In genomic region chr1:159197767-159198557, GRCh38 we compare ENCODE assay signal across 8 cellular contexts. TPM values are rescaled to one million over a fixed set of nuclear protein-coding genes. Genes with fewer than 3 reads are reported as not detected.
DNase-seq lines count a peak whose midpoint lies in the region; ATAC-seq and TF ChIP-seq lines count a peak whose summit lies in the region.

No MANE protein-coding gene starts in this region.

- peak; percentile 91 for TF ChIP-seq CTCF in CD14-positive monocyte (IDR thresholded peaks at IDR 0.05)
- peak; percentile 80 for TF ChIP-seq CTCF in activated CD8-positive, alpha-beta T cell treated with anti-CD3 and anti-CD28 coated beads for 36 hours (IDR thresholded peaks at IDR 0.05)
- peak; percentile 80 to 85 (median 85) for TF ChIP-seq CTCF in nephron (IDR thresholded peaks at IDR 0.05; ENCODE audit: unreplicated experiment in 3 of 3)
- peak; percentile 91 for TF ChIP-seq CTCF in type B pancreatic cell (conservative IDR thresholded peaks at IDR 0.05)

- intact Hi-C loops in CD14-positive monocyte (cut with micrococcal nuclease), result loop anchor here (5.0 kb wide), 1 partner anchor 36 kb away; no protein-coding TSS in a partner anchor
- intact Hi-C loops in activated CD8-positive, alpha-beta T cell treated with anti-CD3 and anti-CD28 coated beads for 36 hours (cut with micrococcal nuclease), result loop anchor here (5.0 kb wide), 1 partner anchor 36 kb away; no protein-coding TSS in a partner anchor

- no peak overlapping the region for H3K27ac Mint-ChIP-seq in CD14-positive monocyte
- H3K27ac Mint-ChIP-seq in activated CD8-positive, alpha-beta T cell treated with anti-CD3 and anti-CD28 coated beads for 36 hours, result no peak overlapping the region
- H3K27ac Mint-ChIP-seq in nephron, result no peak overlapping the region
- H3K27ac Mint-ChIP-seq in type B pancreatic cell, result no peak overlapping the region

- POLR2A ChIA-PET in activated CD8-positive, alpha-beta T cell treated with anti-CD3 and anti-CD28 coated beads for 36 hours (lab: Charles Lee), result no interaction called here

- H3K4me1 Mint-ChIP-seq in CD14-positive monocyte (peaks cover 29% of the 10 kb centered on the region), nephron (peaks cover 4% of the 10 kb centered on the region), type B pancreatic cell (ENCODE audit: unreplicated experiment) (peaks cover 13% of the 10 kb centered on the region)
- H3K4me1 Mint-ChIP-seq in activated CD8-positive, alpha-beta T cell treated with anti-CD3 and anti-CD28 coated beads for 36 hours (ENCODE audit: low read depth), result peaks cover 16% of the 10 kb centered on the region

- DNase-seq in CD14-positive monocyte (ENCODE audit: low spot score) (peak; percentile 57), NCI-H446 (lab: John Stamatoyannopoulos, UW) (peak; percentile 80 to 88), type B pancreatic cell (ENCODE audit: extremely low spot score, unreplicated experiment) (no peak)
- peak; percentile 76 for DNase-seq in activated CD8-positive, alpha-beta T cell treated with anti-CD3 and anti-CD28 coated beads for 36 hours

- ATAC-seq in GM18907 (IDR thresholded peaks at IDR 0.05; ENCODE audit: unreplicated experiment), result peak; percentile 92
- peak; percentile 95 for ATAC-seq in HG03159 (IDR thresholded peaks at IDR 0.05; ENCODE audit: unreplicated experiment)
- ATAC-seq in activated CD8-positive, alpha-beta T cell treated with anti-CD3 and anti-CD28 coated beads for 36 hours, result peak; percentile 86
- peak; percentile 78 for ATAC-seq in esophagus mucosa

- CTCF ChIA-PET in activated CD8-positive, alpha-beta T cell treated with anti-CD3 and anti-CD28 coated beads for 36 hours (lab: Charles Lee), result interaction anchor here (0.7 to 5.4 kb wide), 21 partner anchors 10 to 420 kb away, joined by 3 to 65 read pairs (median 4); no protein-coding TSS in a partner anchor

- H3K27me3 Mint-ChIP-seq in CD14-positive monocyte (ENCODE audit: low read depth in 3 of 3) (peaks cover 7 to 12% (median 10%) of the 10 kb centered on the region in 3 donors), nephron (ENCODE audit: low read depth) (peaks cover 12% of the 10 kb centered on the region), type B pancreatic cell (peaks cover 14% of the 10 kb centered on the region)
- H3K27me3 Mint-ChIP-seq in activated CD8-positive, alpha-beta T cell treated with anti-CD3 and anti-CD28 coated beads for 36 hours, result peaks cover 29% of the 10 kb centered on the region

- H3K36me3 Mint-ChIP-seq in CD14-positive monocyte, result no peaks in the 10 kb centered on the region
- no peaks in the 10 kb centered on the region for H3K36me3 Mint-ChIP-seq in activated CD8-positive, alpha-beta T cell treated with anti-CD3 and anti-CD28 coated beads for 36 hours (ENCODE audit: low read depth)
- no peaks in the 10 kb centered on the region for H3K36me3 Mint-ChIP-seq in nephron (ENCODE audit: low read depth)
- H3K36me3 Mint-ChIP-seq in type B pancreatic cell, result no peaks in the 10 kb centered on the region

- H3K4me3 Mint-ChIP-seq in CD14-positive monocyte, result no peak overlapping the region
- no peak overlapping the region for H3K4me3 Mint-ChIP-seq in activated CD8-positive, alpha-beta T cell treated with anti-CD3 and anti-CD28 coated beads for 36 hours
- no peak overlapping the region for H3K4me3 Mint-ChIP-seq in nephron
- H3K4me3 Mint-ChIP-seq in type B pancreatic cell, result no peak overlapping the region

- H3K9me3 Mint-ChIP-seq in CD14-positive monocyte (peaks cover 0 to 2% (median 0%) of the 10 kb centered on the region in 7 donors), nephron (no peaks in the 10 kb centered on the region), type B pancreatic cell (no peaks in the 10 kb centered on the region)
- H3K9me3 Mint-ChIP-seq in activated CD8-positive, alpha-beta T cell treated with anti-CD3 and anti-CD28 coated beads for 36 hours, result no peaks in the 10 kb centered on the region

RNA-seq across cellular contexts. Expression of gene ACKR1, which starts 6.7 kb away (rescaled TPM):
- under 1 TPM in 1 of 2 donors, not detected in 1; 0.14 TPM for polyA plus RNA-seq in CD14-positive monocyte
- total RNA-seq in activated CD8-positive, alpha-beta T cell treated with anti-CD3 and anti-CD28 coated beads for 36 hours, result not detected
- total RNA-seq in esophagus mucosa (17.6 TPM), type B pancreatic cell (ENCODE audit: low replicate concordance) (0.17 and 0.63 TPM in 2 replicates)

RNA-seq across cellular contexts. Expression of gene CADM3, which starts 26.5 kb away (rescaled TPM):
- polyA plus RNA-seq in CD14-positive monocyte, result not detected
- total RNA-seq in activated CD8-positive, alpha-beta T cell treated with anti-CD3 and anti-CD28 coated beads for 36 hours, result not detected
- 0.48 TPM for total RNA-seq in esophagus mucosa
- 3.4 and 5.8 TPM in 2 replicates for total RNA-seq in type B pancreatic cell (ENCODE audit: low replicate concordance)

Comparison
In these comparisons a context has a peak if more than half of its experiments do, and no peak if none do; other contexts are left out.
1. RNA of gene ACKR1, which starts 6.7 kb away (total RNA-seq): 17.6 TPM in esophagus mucosa (single experiment); 0.17 to 0.63 TPM in type B pancreatic cell and not detected in activated CD8-positive, alpha-beta T cell treated with anti-CD3 and anti-CD28 coated beads for 36 hours; every median in the first group is over 10 times any median in the second.
2. Peak in every context shown above with its lines, with median percentiles within 50 percentile points of each other: CTCF ChIP-seq and ATAC-seq.